ENCODE assay signal across 16 cellular contexts in genomic region chr4:39631700-39632079, GRCh38.
DNase-seq lines count a peak whose midpoint lies in the region; ATAC-seq and TF ChIP-seq lines count a peak whose summit lies in the region.
"Had no signal": no experiment of that assay in that cellular context is flagged by ENCODE, and none has a peak within 500 bp of the region (broad histone marks: within the 10 kb centered on the region; RNA-seq: fewer than 3 reads in every experiment).

No MANE protein-coding gene starts in this region.

- H3K36me3 ChIP-seq in OCI-LY1 (ENCODE audit: insufficient read depth, low read length) = no peaks in the 10 kb centered on the region
- H3K36me3 ChIP-seq: cardiac muscle cell had no signal

- H3K4me3 Mint-ChIP-seq in effector memory CD8-positive, alpha-beta T cell = no peak overlapping the region
- H3K4me3 Mint-ChIP-seq: activated CD4-positive, alpha-beta T cell treated with anti-CD3 and anti-CD28 coated beads for 36 hours; type B pancreatic cell had no signal

- no peaks in the 10 kb centered on the region for H3K79me2 ChIP-seq in OCI-LY1 (ENCODE audit: insufficient read depth, low read length)

- no peaks in the 10 kb centered on the region for H4K20me1 ChIP-seq in OCI-LY1 (ENCODE audit: insufficient read depth, low read length)

- H3K4me3 ChIP-seq in OCI-LY1 (ENCODE audit: low read depth, low read length, poor library complexity, severe bottlenecking) = no peak overlapping the region
- H3K4me3 ChIP-seq: cardiac muscle cell, esophagus squamous epithelium had no signal

- H3K9me3 ChIP-seq in OCI-LY1 (ENCODE audit: low read length) = no peaks in the 10 kb centered on the region
- H3K9me3 ChIP-seq: esophagus squamous epithelium had no signal

- no peaks in the 10 kb centered on the region for H3K9me3 Mint-ChIP-seq in effector memory CD8-positive, alpha-beta T cell
- H3K9me3 Mint-ChIP-seq: type B pancreatic cell had no signal

- peak overlapping the region; percentile 88 for H3K27ac ChIP-seq in OCI-LY1 (ENCODE audit: low read depth, low read length, poor library complexity, severe bottlenecking)
- H3K27ac ChIP-seq: C4-2B, cardiac muscle cell, esophagus squamous epithelium had no signal

- H3K4me1 ChIP-seq in OCI-LY1 (ENCODE audit: insufficient read depth, low read length, severe bottlenecking) = peaks cover 69% of the 10 kb centered on the region

- no peak for DNase-seq in effector memory CD8-positive, alpha-beta T cell
- DNase-seq in NCI-H2029 treated with DMSO at 0.1 percent for 48 hours (lab: John Stamatoyannopoulos, UW) = no peak
- no peak for DNase-seq in NCI-H2081 (lab: John Stamatoyannopoulos, UW)
- DNase-seq in activated gamma-delta T cell treated with Interleukin-2 at 50 U/mL for 16 hours = no peak
- DNase-seq: activated CD4-positive, alpha-beta T cell treated with anti-CD3 and anti-CD28 coated beads for 36 hours; activated effector memory CD4-positive, alpha-beta T cell treated with anti-CD3 and anti-CD28 coated beads, Interleukin-2, amount 50 U/mL, for 16 hours; esophagus squamous epithelium; NCI-H510A treated with DMSO at 0.1 percent for 48 hours had no signal

- peaks cover 8% of the 10 kb centered on the region for H3K36me3 Mint-ChIP-seq in effector memory CD8-positive, alpha-beta T cell (ENCODE audit: insufficient read depth)
- H3K36me3 Mint-ChIP-seq: type B pancreatic cell had no signal

- H3K27me3 ChIP-seq in OCI-LY1 (ENCODE audit: insufficient read depth, low read length) = no peaks in the 10 kb centered on the region
- H3K27me3 ChIP-seq: cardiac muscle cell, esophagus squamous epithelium had no signal

- ATAC-seq in GM18511 (IDR thresholded peaks at IDR 0.05; ENCODE audit: unreplicated experiment) (peak; percentile 74), GM21381 (IDR thresholded peaks at IDR 0.05; ENCODE audit: unreplicated experiment) (peak; percentile 69), HG02973 (IDR thresholded peaks at IDR 0.05; ENCODE audit: unreplicated experiment) (peak; percentile 45)
- ATAC-seq in effector memory CD8-positive, alpha-beta T cell (replicated peaks) = no peak
- ATAC-seq: activated CD4-positive, alpha-beta T cell treated with anti-CD3 and anti-CD28 coated beads for 36 hours; Right ventricle myocardium inferior had no signal

- H3K9ac ChIP-seq in OCI-LY1 (ENCODE audit: low read length) = no peak overlapping the region

- peaks cover 7% of the 10 kb centered on the region for H3F3A ChIP-seq in OCI-LY1 (ENCODE audit: insufficient read depth, low read length)

- TF ChIP-seq CTCF in OCI-LY1 (IDR thresholded peaks at IDR 0.05; ENCODE audit: low read length) = no peak

- H3K27ac Mint-ChIP-seq in effector memory CD8-positive, alpha-beta T cell = no peak overlapping the region
- H3K27ac Mint-ChIP-seq: activated CD4-positive, alpha-beta T cell treated with anti-CD3 and anti-CD28 coated beads for 36 hours; type B pancreatic cell had no signal

- H2AFZ ChIP-seq in OCI-LY1 (ENCODE audit: low read length) = no peak overlapping the region

- peaks cover 9 to 14% of the 10 kb centered on the region in 2 donors for H3K4me1 Mint-ChIP-seq in effector memory CD8-positive, alpha-beta T cell (ENCODE audit: low read depth in 2 of 2)

- no peaks in the 10 kb centered on the region for H3K9me2 ChIP-seq in OCI-LY1 (ENCODE audit: low read depth, low read length)

- no peaks in the 10 kb centered on the region for H3K27me3 Mint-ChIP-seq in effector memory CD8-positive, alpha-beta T cell
- H3K27me3 Mint-ChIP-seq: activated CD4-positive, alpha-beta T cell treated with anti-CD3 and anti-CD28 coated beads for 36 hours; type B pancreatic cell had no signal

- H3K4me2 ChIP-seq in OCI-LY1 (ENCODE audit: low read length) = peak overlapping the region; percentile 38; the same call in 1 of the 2 replicates
